Comparison of ENCODE assay signal across 1 cellular context in genomic region chr6:75748743-75749538, GRCh38.
A peak's percentile ranks its signal among the peaks of the same experiment; 100 is the strongest.
TF ChIP-seq lines count a peak whose summit lies in the region.

Gene MYO6, plus strand, starts transcription at chr6:75749239. Its CDS starts 68,309 bp downstream, at chr6:75817548.

TF ChIP-seq in SK-N-SH, 30 proteins besides CTCF, POLR2A, EP300 and RAD21 (continued from another document):
- TF ChIP-seq REST (IDR thresholded peaks at IDR 0.05; ENCODE audit: low read depth, low read length), result no peak
- TF ChIP-seq RFX5 (IDR thresholded peaks at IDR 0.05; ENCODE audit: low read length), result no peak
- peak; percentile 77; the same call in 1 of the 2 replicates for TF ChIP-seq MXI1 (IDR thresholded peaks at IDR 0.05; ENCODE audit: low read depth, low read length)
- TF ChIP-seq RCOR1 (IDR thresholded peaks at IDR 0.05; ENCODE audit: low read length), result no peak
- TF ChIP-seq GATA2 (CRISPR knock-in tag; IDR thresholded peaks at IDR 0.05), result no peak
